36 cellular contexts compared by ENCODE assay signal in genomic region chr11:124026498-124026897, GRCh38. TPM values are rescaled to one million over a fixed set of nuclear protein-coding genes. Genes with fewer than 3 reads are reported as not detected.
"Had no signal": no experiment of that assay in that cellular context is flagged by ENCODE, and none has a peak within 500 bp of the region (broad histone marks: within the 10 kb centered on the region; RNA-seq: fewer than 3 reads in every experiment).

OR10G8 (plus strand) TSS chr11:124026798; CDS start chr11:124029623, 2,825 bp downstream.

- H3K9me3 ChIP-seq: adrenal gland, body of pancreas, breast epithelium had no signal

- DNase-seq: activated B cell treated with CpG ODN at 0.5 μM for 24 hours; activated CD4-positive, alpha-beta memory T cell treated with anti-CD3 and anti-CD28 coated beads for 36 hours; activated CD4-positive, alpha-beta T cell treated with anti-CD3 and anti-CD28 coated beads for 4 hours; activated CD4-positive, alpha-beta T cell treated with anti-CD3 and anti-CD28 coated beads, Interleukin-2, amount 10 ng/mL, durations not matched to agents 24 days and 14 days; activated CD4-positive, alpha-beta T cell treated with anti-CD3 and anti-CD28 coated beads, Interleukin-2, amount 50 U/mL, for 1 hour; activated CD4-positive, alpha-beta T cell treated with anti-CD3 and anti-CD28 coated beads, Interleukin-2, amount 50 U/mL, for 4 hours; activated CD4-positive, CD25-positive, alpha-beta regulatory T cell treated with anti-CD3 and anti-CD28 coated beads, Interleukin-2, amount 50 U/mL, for 72 hours; activated CD8-positive, alpha-beta memory T cell treated with anti-CD3 and anti-CD28 coated beads, Interleukin-2, amount 50 U/mL, for 4 hours; activated CD8-positive, alpha-beta T cell treated with anti-CD3 and anti-CD28 coated beads for 36 hours; activated effector memory CD4-positive, alpha-beta T cell treated with anti-CD3 and anti-CD28 coated beads, Interleukin-2, amount 50 U/mL, for 16 hours; activated gamma-delta T cell treated with Interleukin-2 at 50 U/mL for 16 hours; activated naive CD4-positive, alpha-beta T cell; activated naive CD4-positive, alpha-beta T cell treated with anti-CD3 and anti-CD28 coated beads for 36 hours; activated naive CD4-positive, alpha-beta T cell treated with anti-CD3 and anti-CD28 coated beads, Interleukin-2, amount 50 U/mL, for 16 hours; activated naive CD8-positive, alpha-beta T cell treated with anti-CD3 and anti-CD28 coated beads for 36 hours; activated T-cell treated with anti-CD3 and anti-CD28 coated beads for 4 hours; activated T-cell treated with anti-CD3 and anti-CD28 coated beads, Interleukin-2, amount 50 U/mL, for 1 hour; activated T-cell treated with anti-CD3 and anti-CD28 coated beads, Interleukin-2, amount 50 U/mL, for 4 hours; activated T-cell treated with anti-CD3 and anti-CD28 coated beads, Interleukin-2, amount 50 U/mL, for 72 hours; adrenal gland; amniotic stem cell; aorta; body of pancreas; brain microvascular endothelial cell; central memory CD4-positive, alpha-beta T cell; T-helper 9 cell had no signal

- H3K36me3 ChIP-seq: adrenal gland, brain microvascular endothelial cell, breast epithelium had no signal

- H3K27me3 ChIP-seq: adrenal gland, body of pancreas, brain microvascular endothelial cell, breast epithelium had no signal

- H3K4me3 ChIP-seq: adrenal gland, body of pancreas, breast epithelium had no signal

- H3K27ac ChIP-seq: adrenal gland, body of pancreas, brain microvascular endothelial cell, breast epithelium, VCaP had no signal

- ATAC-seq: activated CD8-positive, alpha-beta T cell treated with anti-CD3 and anti-CD28 coated beads for 36 hours; activated T-cell treated with anti-CD3 and anti-CD28 coated beads, Interleukin-2, amount 50 U/mL, for 4 hours; activated T-cell treated with anti-CD3 and anti-CD28 coated beads, Interleukin-2, amount 50 U/mL, for 72 hours; activated T-helper 17 cell treated with anti-CD3 and anti-CD28 coated beads, Interleukin-2, amount 50 U/mL, for 72 hours; body of pancreas had no signal

- H3K4me1 ChIP-seq: adrenal gland, body of pancreas, breast epithelium had no signal

- FAIRE-seq: astrocyte, TTC549 had no signal

RNA-seq across cellular contexts. Expression of gene OR10G8, which starts in this region (rescaled TPM):
- total RNA-seq: activated B cell treated with CpG ODN at 0.5 μM for 24 hours; activated CD4-positive, alpha-beta memory T cell treated with anti-CD3 and anti-CD28 coated beads for 36 hours; activated CD4-positive, alpha-beta T cell treated with anti-CD3 and anti-CD28 coated beads, Interleukin-2, amount 10 ng/mL, durations not matched to agents 24 days and 14 days; activated CD8-positive, alpha-beta memory T cell treated with anti-CD3 and anti-CD28 coated beads for 36 hours; activated CD8-positive, alpha-beta T cell treated with anti-CD3 and anti-CD28 coated beads for 36 hours; activated naive CD4-positive, alpha-beta T cell treated with anti-CD3 and anti-CD28 coated beads for 36 hours; activated naive CD4-positive, alpha-beta T cell treated with anti-CD3 and anti-CD28 coated beads, Interleukin-2, amount 50 U/mL, for 72 hours; activated naive CD8-positive, alpha-beta T cell treated with anti-CD3 and anti-CD28 coated beads for 36 hours; activated T-cell treated with anti-CD3 and anti-CD28 coated beads, Interleukin-2, amount 50 U/mL, for 4 hours; activated T-cell treated with anti-CD3 and anti-CD28 coated beads, Interleukin-2, amount 50 U/mL, for 72 hours; activated T-helper 1 cell treated with anti-CD3 and anti-CD28 coated beads, Interleukin-12 subunit alpha, Interleukin-12 subunit beta, Interleukin-2, Interleukin-4 antibody, amounts not matched to agents 30 ng/mL and 10 ng/mL and 1 ng/mL, durations not matched to agents 14 hours and 24 hours and 36 hours; activated T-helper 17 cell treated with anti-CD3 and anti-CD28 coated beads, Interleukin-2, amount 50 U/mL, for 72 hours; adrenal gland; aorta; astrocyte; body of pancreas; breast epithelium; cardiac septum; cerebellum had no signal
- polyA plus RNA-seq: adrenal gland, aorta had no signal
